10 cellular contexts compared by ENCODE assay signal in the genomic region with DNA sequence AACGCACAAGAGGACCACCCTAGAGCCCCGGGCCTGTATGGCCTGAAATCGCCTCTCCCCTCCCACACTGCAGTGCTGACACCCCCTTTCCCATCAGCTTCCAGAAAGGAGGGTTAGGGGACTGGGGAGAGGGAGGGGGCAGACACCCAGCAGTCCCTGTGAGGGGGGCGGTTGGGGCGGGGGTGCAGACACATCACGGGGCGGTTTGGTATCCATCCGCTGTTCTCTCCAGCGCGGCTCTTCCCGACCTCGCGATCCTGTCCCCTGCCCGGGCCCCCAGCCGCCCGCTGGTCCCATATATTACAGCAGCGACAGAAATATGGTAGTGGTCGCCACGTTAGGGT. TPM values are rescaled to one million over a fixed set of nuclear protein-coding genes. Genes with fewer than 3 reads are reported as not detected.
A peak's percentile ranks its signal among the peaks of the same experiment; 100 is the strongest.
DNase-seq lines count a peak whose midpoint lies in the region; ATAC-seq and TF ChIP-seq lines count a peak whose summit lies in the region.
"Had no signal": no experiment of that assay in that cellular context is flagged by ENCODE, and none has a peak within 500 bp of the region (broad histone marks: within the 10 kb centered on the region; RNA-seq: fewer than 3 reads in every experiment).

No MANE protein-coding gene starts in this region.

- H3K4me1 Mint-ChIP-seq in CD8-positive, alpha-beta T cell (ENCODE audit: low read depth): peaks cover 24% of the 10 kb centered on the region
- H3K4me1 Mint-ChIP-seq in progenitor cell of endocrine pancreas (ENCODE audit: low read depth): no peaks in the 10 kb centered on the region

- H3K36me3 Mint-ChIP-seq in CD8-positive, alpha-beta T cell: no peaks in the 10 kb centered on the region
- peaks cover 7% of the 10 kb centered on the region for H3K36me3 Mint-ChIP-seq in progenitor cell of endocrine pancreas (ENCODE audit: insufficient read depth)

- H3K27ac Mint-ChIP-seq in CD8-positive, alpha-beta T cell: no peak overlapping the region
- no peak overlapping the region for H3K27ac Mint-ChIP-seq in progenitor cell of endocrine pancreas

- peak overlapping the region; percentile 54 for H3K4me3 ChIP-seq in CD8-positive, alpha-beta T cell (ENCODE audit: low read depth, low read length)
- H3K4me3 ChIP-seq in SJSA1: peak overlapping the region; percentile 52
- peak overlapping the region; percentile 78 for H3K4me3 ChIP-seq in left ventricle myocardium inferior

- TF ChIP-seq CTCF in CD8-positive, alpha-beta T cell (IDR thresholded peaks at IDR 0.05): no peak
- no peak for TF ChIP-seq CTCF in left ventricle myocardium inferior (IDR thresholded peaks at IDR 0.05; ENCODE audit: borderline replicate concordance)
- no peak for TF ChIP-seq CTCF in progenitor cell of endocrine pancreas (IDR thresholded peaks at IDR 0.05; ENCODE audit: unreplicated experiment)

- peak overlapping the region; percentile 88 for H3K4me3 Mint-ChIP-seq in CD8-positive, alpha-beta T cell
- peak overlapping the region; percentile 83 for H3K4me3 Mint-ChIP-seq in progenitor cell of endocrine pancreas (ENCODE audit: low read depth)

- H3K27me3 Mint-ChIP-seq in CD8-positive, alpha-beta T cell (ENCODE audit: low read depth): peaks cover 2% of the 10 kb centered on the region
- H3K27me3 Mint-ChIP-seq in progenitor cell of endocrine pancreas: peaks cover 11% of the 10 kb centered on the region

- POLR2A ChIA-PET in CD8-positive, alpha-beta T cell (lab: Charles Lee): interaction anchor here (1.1 kb wide), 1 partner anchor 9 kb away, joined by 3 read pairs; the partner anchor contains the start of gene GPRASP3
- POLR2A ChIA-PET in HEK293T (lab: Yijun Ruan, JAX): interaction anchor here (0.6 kb wide), 1 partner anchor 28 kb away, joined by 3 read pairs; no protein-coding TSS in a partner anchor

- CTCF ChIA-PET in CD8-positive, alpha-beta T cell (lab: Charles Lee): no interaction called here
- CTCF ChIA-PET in HEK293T (lab: Yijun Ruan, JAX): no interaction called here

- H3K27ac ChIP-seq in CD8-positive, alpha-beta T cell (ENCODE audit: low read depth, low read length): no peak overlapping the region
- H3K27ac ChIP-seq in SJSA1 (no peak overlapping the region), left ventricle myocardium inferior (replicated peaks) (no peak overlapping the region)
- H3K27ac ChIP-seq: neutrophil had no signal

- H3K27me3 ChIP-seq in CD8-positive, alpha-beta T cell (ENCODE audit: insufficient read depth, low read length): no peaks in the 10 kb centered on the region
- H3K27me3 ChIP-seq in SJSA1 (replicated peaks) (no peaks in the 10 kb centered on the region), left ventricle myocardium inferior (ENCODE audit: low read depth) (no peaks in the 10 kb centered on the region)
- H3K27me3 ChIP-seq: thyroid gland had no signal

- DNase-seq in CD8-positive, alpha-beta T cell: no peak
- DNase-seq in SJSA1 (ENCODE audit: low read depth in 1 of 2, low spot score in 2 of 2) (no peak), left ventricle myocardium inferior (no peak), progenitor cell of endocrine pancreas (ENCODE audit: low spot score, unreplicated experiment) (no peak), HEK293T (ENCODE audit: extremely low spot score) (no peak)
- no peak for DNase-seq in stimulated activated CD4-positive, alpha-beta T cell treated with anti-CD3 and anti-CD28 coated beads, Interleukin-15, amount 100 ng/mL, for 24 hours
- no peak for DNase-seq in activated CD8-positive, alpha-beta memory T cell treated with anti-CD3 and anti-CD28 coated beads for 24 hours

- H3K4me1 ChIP-seq in CD8-positive, alpha-beta T cell (ENCODE audit: insufficient read depth, low read length): peaks cover 4% of the 10 kb centered on the region
- H3K4me1 ChIP-seq in SJSA1 (replicated peaks) (no peaks in the 10 kb centered on the region), left ventricle myocardium inferior (peaks cover 3% of the 10 kb centered on the region)
- H3K4me1 ChIP-seq: thyroid gland had no signal

- no peak for ATAC-seq in CD8-positive, alpha-beta T cell
- ATAC-seq in GM18909 (IDR thresholded peaks at IDR 0.05; ENCODE audit: poor library complexity, unreplicated experiment): no peak

- intact Hi-C loops in CD8-positive, alpha-beta T cell (cut with DNase I, micrococcal nuclease): loop anchor here (1.0 to 10.0 kb wide), 4 partner anchors 34 to 107 kb away; partner anchors contain the start of gene GPRASP1 (in 1 of the 2)
- intact Hi-C loops in left ventricle myocardium inferior (cut with micrococcal nuclease): no loop called here

- no peaks in the 10 kb centered on the region for H3K36me3 ChIP-seq in CD8-positive, alpha-beta T cell (ENCODE audit: insufficient read depth, low read length)
- H3K36me3 ChIP-seq in SJSA1: no peaks in the 10 kb centered on the region
- no peaks in the 10 kb centered on the region for H3K36me3 ChIP-seq in left ventricle myocardium inferior
- H3K36me3 ChIP-seq: neutrophil, thyroid gland had no signal

- H3K9me3 Mint-ChIP-seq in CD8-positive, alpha-beta T cell: no peaks in the 10 kb centered on the region
- peaks cover 6% of the 10 kb centered on the region for H3K9me3 Mint-ChIP-seq in progenitor cell of endocrine pancreas (ENCODE audit: low read depth)

- H3K9me3 ChIP-seq in CD8-positive, alpha-beta T cell (ENCODE audit: low read length): no peaks in the 10 kb centered on the region
- H3K9me3 ChIP-seq in SJSA1 (replicated peaks): no peaks in the 10 kb centered on the region
- no peaks in the 10 kb centered on the region for H3K9me3 ChIP-seq in left ventricle myocardium inferior (replicated peaks)
- H3K9me3 ChIP-seq: neutrophil, thyroid gland had no signal

TF ChIP-seq in HEK293T, 16 proteins besides CTCF, POLR2A, EP300 and RAD21:
- TF ChIP-seq CTBP1 (IDR thresholded peaks at IDR 0.05; ENCODE audit: borderline replicate concordance) (no peak), SP1 (IDR thresholded peaks at IDR 0.05) (no peak), SUZ12 (IDR thresholded peaks at IDR 0.05) (no peak), ZNF384 (IDR thresholded peaks at IDR 0.05) (no peak), ELF4 (IDR thresholded peaks at IDR 0.05) (no peak), FOXK2 (IDR thresholded peaks at IDR 0.05) (no peak), TARDBP (IDR thresholded peaks at IDR 0.05) (no peak), L3MBTL2 (conservative IDR thresholded peaks at IDR 0.05) (no peak), FOXA1 (IDR thresholded peaks at IDR 0.05) (no peak), BHLHE40 (IDR thresholded peaks at IDR 0.05; ENCODE audit: borderline replicate concordance) (no peak), NFRKB (IDR thresholded peaks at IDR 0.05) (no peak), LEF1 (IDR thresholded peaks at IDR 0.05; ENCODE audit: borderline replicate concordance) (no peak), HDGF (IDR thresholded peaks at IDR 0.05; ENCODE audit: borderline replicate concordance) (no peak), FOXM1 (IDR thresholded peaks at IDR 0.05; ENCODE audit: borderline replicate concordance) (no peak), ARNT (IDR thresholded peaks at IDR 0.05) (no peak)
- TF ChIP-seq, protein P1, sequence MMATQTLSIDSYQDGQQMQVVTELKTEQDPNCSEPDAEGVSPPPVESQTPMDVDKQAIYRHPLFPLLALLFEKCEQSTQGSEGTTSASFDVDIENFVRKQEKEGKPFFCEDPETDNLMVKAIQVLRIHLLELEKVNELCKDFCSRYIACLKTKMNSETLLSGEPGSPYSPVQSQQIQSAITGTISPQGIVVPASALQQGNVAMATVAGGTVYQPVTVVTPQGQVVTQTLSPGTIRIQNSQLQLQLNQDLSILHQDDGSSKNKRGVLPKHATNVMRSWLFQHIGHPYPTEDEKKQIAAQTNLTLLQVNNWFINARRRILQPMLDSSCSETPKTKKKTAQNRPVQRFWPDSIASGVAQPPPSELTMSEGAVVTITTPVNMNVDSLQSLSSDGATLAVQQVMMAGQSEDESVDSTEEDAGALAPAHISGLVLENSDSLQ (IDR thresholded peaks at IDR 0.05): no peak
TF ChIP-seq in HEK293T: peak in this region for 0.

RNA-seq across cellular contexts. Expression of gene GPRASP2, which starts 0.4 kb away (rescaled TPM):
- total RNA-seq in CD8-positive, alpha-beta T cell: 1 to 10 TPM; 2.1 to 2.5 TPM
- total RNA-seq in SJSA1 (2014; rRNA removed; shearing (Covaris generic)): 13.8 and 21.2 TPM in 2 replicates
- 14.5 TPM for total RNA-seq in left ventricle myocardium inferior
- total RNA-seq in progenitor cell of endocrine pancreas: 10.0 and 11.4 TPM in 2 replicates

RNA-seq across cellular contexts. Expression of gene GPRASP3, which starts 8.7 kb away (rescaled TPM):
- under 1 TPM; 0.94 to 0.95 TPM for total RNA-seq in CD8-positive, alpha-beta T cell
- 0.22 and 0.68 TPM in 2 replicates for total RNA-seq in SJSA1 (2014; rRNA removed; shearing (Covaris generic))
- total RNA-seq in left ventricle myocardium inferior (4.8 TPM), progenitor cell of endocrine pancreas (8.1 and 8.9 TPM in 2 replicates)
